1 cellular context compared by ENCODE assay signal in the genomic region with DNA sequence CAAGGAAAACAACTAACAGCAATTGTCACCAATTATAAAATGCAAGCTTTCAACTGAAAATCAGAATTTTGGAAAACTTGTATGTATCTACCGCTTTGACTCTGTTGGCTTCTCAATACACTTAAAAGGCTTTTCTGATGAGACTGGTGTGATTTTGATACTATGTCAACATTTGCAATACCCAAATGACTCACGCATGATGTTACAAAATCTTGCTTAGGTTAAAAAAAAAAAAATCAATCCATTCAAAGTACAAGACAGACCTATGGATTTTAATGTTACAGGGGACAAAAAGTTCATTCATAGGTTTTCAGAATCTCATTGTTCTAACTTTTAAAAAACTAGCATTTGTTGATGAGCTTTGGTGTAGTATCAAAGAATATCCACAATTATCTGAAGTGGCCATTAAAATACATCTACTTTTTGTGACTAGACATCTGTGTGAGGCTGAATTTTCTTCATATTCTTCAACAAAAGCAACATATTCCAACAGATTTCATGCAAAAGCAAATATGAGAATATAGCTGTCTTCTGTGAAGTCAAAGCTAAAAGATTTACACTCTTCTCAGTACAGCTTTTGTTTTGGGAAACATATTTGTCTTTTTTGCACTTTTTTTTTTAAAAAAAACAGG.
TF ChIP-seq lines count a peak whose summit lies in the region.

No MANE protein-coding gene starts in this region.

TF ChIP-seq in HepG2, 621 proteins besides CTCF, POLR2A, EP300 and RAD21 (continued from another document):
- TF ChIP-seq, protein P1, sequence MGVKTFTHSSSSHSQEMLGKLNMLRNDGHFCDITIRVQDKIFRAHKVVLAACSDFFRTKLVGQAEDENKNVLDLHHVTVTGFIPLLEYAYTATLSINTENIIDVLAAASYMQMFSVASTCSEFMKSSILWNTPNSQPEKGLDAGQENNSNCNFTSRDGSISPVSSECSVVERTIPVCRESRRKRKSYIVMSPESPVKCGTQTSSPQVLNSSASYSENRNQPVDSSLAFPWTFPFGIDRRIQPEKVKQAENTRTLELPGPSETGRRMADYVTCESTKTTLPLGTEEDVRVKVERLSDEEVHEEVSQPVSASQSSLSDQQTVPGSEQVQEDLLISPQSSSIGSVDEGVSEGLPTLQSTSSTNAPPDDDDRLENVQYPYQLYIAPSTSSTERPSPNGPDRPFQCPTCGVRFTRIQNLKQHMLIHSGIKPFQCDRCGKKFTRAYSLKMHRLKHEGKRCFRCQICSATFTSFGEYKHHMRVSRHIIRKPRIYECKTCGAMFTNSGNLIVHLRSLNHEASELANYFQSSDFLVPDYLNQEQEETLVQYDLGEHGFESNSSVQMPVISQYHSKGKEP (CRISPR knock-in tag; IDR thresholded peaks at IDR 0.05), result no peak
- no peak for TF ChIP-seq FUBP1 (CRISPR knock-in tag; IDR thresholded peaks at IDR 0.05; ENCODE audit: borderline replicate concordance)
- TF ChIP-seq SIX1 (CRISPR knock-in tag; IDR thresholded peaks at IDR 0.05; ENCODE audit: borderline replicate concordance), result peak; percentile 96
- TF ChIP-seq RNF2 (conservative IDR thresholded peaks at IDR 0.05; ENCODE audit: low read depth), result no peak
- TF ChIP-seq, protein P2, sequence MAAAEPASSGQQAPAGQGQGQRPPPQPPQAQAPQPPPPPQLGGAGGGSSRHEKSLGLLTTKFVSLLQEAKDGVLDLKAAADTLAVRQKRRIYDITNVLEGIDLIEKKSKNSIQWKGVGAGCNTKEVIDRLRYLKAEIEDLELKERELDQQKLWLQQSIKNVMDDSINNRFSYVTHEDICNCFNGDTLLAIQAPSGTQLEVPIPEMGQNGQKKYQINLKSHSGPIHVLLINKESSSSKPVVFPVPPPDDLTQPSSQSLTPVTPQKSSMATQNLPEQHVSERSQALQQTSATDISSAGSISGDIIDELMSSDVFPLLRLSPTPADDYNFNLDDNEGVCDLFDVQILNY (CRISPR knock-in tag; conservative IDR thresholded peaks at IDR 0.05), result no peak
- TF ChIP-seq ZNF709 (CRISPR knock-in tag; IDR thresholded peaks at IDR 0.05), result no peak
- TF ChIP-seq ETV5 (CRISPR knock-in tag; IDR thresholded peaks at IDR 0.05; ENCODE audit: borderline replicate concordance), result no peak
- TF ChIP-seq ZNF234 (CRISPR knock-in tag; conservative IDR thresholded peaks at IDR 0.05), result no peak
- TF ChIP-seq, protein P3, sequence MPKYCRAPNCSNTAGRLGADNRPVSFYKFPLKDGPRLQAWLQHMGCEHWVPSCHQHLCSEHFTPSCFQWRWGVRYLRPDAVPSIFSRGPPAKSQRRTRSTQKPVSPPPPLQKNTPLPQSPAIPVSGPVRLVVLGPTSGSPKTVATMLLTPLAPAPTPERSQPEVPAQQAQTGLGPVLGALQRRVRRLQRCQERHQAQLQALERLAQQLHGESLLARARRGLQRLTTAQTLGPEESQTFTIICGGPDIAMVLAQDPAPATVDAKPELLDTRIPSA (CRISPR knock-in tag; IDR thresholded peaks at IDR 0.05; ENCODE audit: borderline replicate concordance), result no peak
- TF ChIP-seq NFYC (CRISPR knock-in tag; IDR thresholded peaks at IDR 0.05), result no peak
- TF ChIP-seq FOSL1 (CRISPR knock-in tag; IDR thresholded peaks at IDR 0.05; ENCODE audit: borderline replicate concordance), result peak; percentile 98
- TF ChIP-seq ZNF652 (CRISPR knock-in tag; IDR thresholded peaks at IDR 0.05; ENCODE audit: borderline replicate concordance, low read depth), result peak; percentile 22; the same call in 1 of the 2 replicates
- no peak for TF ChIP-seq ZNF607 (CRISPR knock-in tag; IDR thresholded peaks at IDR 0.05; ENCODE audit: borderline replicate concordance)
- TF ChIP-seq RFXANK (CRISPR knock-in tag; IDR thresholded peaks at IDR 0.05), result no peak
- no peak for TF ChIP-seq ZNF790 (CRISPR knock-in tag; IDR thresholded peaks at IDR 0.05; ENCODE audit: borderline replicate concordance)
- no peak for TF ChIP-seq ZSCAN31 (CRISPR knock-in tag; IDR thresholded peaks at IDR 0.05; ENCODE audit: low read depth)
- no peak for TF ChIP-seq ZNF839 (CRISPR knock-in tag; IDR thresholded peaks at IDR 0.05; ENCODE audit: borderline replicate concordance)
- no peak for TF ChIP-seq ZNF143 (CRISPR knock-in tag; IDR thresholded peaks at IDR 0.05)
- TF ChIP-seq, protein P4, sequence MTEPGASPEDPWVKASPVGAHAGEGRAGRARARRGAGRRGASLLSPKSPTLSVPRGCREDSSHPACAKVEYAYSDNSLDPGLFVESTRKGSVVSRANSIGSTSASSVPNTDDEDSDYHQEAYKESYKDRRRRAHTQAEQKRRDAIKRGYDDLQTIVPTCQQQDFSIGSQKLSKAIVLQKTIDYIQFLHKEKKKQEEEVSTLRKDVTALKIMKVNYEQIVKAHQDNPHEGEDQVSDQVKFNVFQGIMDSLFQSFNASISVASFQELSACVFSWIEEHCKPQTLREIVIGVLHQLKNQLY (CRISPR knock-in tag; IDR thresholded peaks at IDR 0.05), result peak; percentile 80; the same call in 1 of the 2 replicates
- no peak for TF ChIP-seq ARID2 (CRISPR knock-in tag; IDR thresholded peaks at IDR 0.05; ENCODE audit: borderline replicate concordance)
- TF ChIP-seq ZNF362 (CRISPR knock-in tag; IDR thresholded peaks at IDR 0.05; ENCODE audit: borderline replicate concordance), result peak; percentile 99
TF ChIP-seq in HepG2: peak in this region for 113.
